Comparison of ENCODE assay signal across 10 cellular contexts in genomic region chr6:27280540-27281000, GRCh38. TPM values are rescaled to one million over a fixed set of nuclear protein-coding genes. Genes with fewer than 3 reads are reported as not detected.
DNase-seq lines count a peak whose midpoint lies in the region; ATAC-seq and TF ChIP-seq lines count a peak whose summit lies in the region.
"Had no signal": no experiment of that assay in that cellular context is flagged by ENCODE, and none has a peak within 500 bp of the region (broad histone marks: within the 10 kb centered on the region; RNA-seq: fewer than 3 reads in every experiment).

No MANE protein-coding gene starts in this region.

- H3K27ac ChIP-seq in transverse colon, result no peak overlapping the region
- H3K27ac ChIP-seq: parathyroid adenoma, VCaP had no signal

- in situ Hi-C loops in astrocyte of the cerebellum (cut with HindIII; ENCODE audit: low sequenced_read_pairs), result no loop called here
- in situ Hi-C loops in transverse colon (cut with MboI; ENCODE audit: low pct_ligation_motif_present in 1 of 4, low pct_unique_long_range_greater_than_20kb in 1 of 4, low sequenced_read_pairs in 3 of 4), result no loop called here

- no peak for TF ChIP-seq POLR2A in transverse colon (IDR thresholded peaks at IDR 0.05)

- DNase-seq in MG63, result peak; percentile 13
- no peak for DNase-seq in astrocyte of the cerebellum (ENCODE audit: low read depth)
- DNase-seq in nephron progenitor cell, result peak; percentile 32
- no peak for DNase-seq in transverse colon
- DNase-seq in stimulated activated CD4-positive, alpha-beta T cell treated with anti-CD3 and anti-CD28 coated beads, Interleukin-12 subunit alpha, Interleukin-12 subunit beta, amount 100 ng/mL, for 4 hours, result no peak
- no peak for DNase-seq in stimulated activated naive B cell treated with anti-CD40 and anti-IgM and Interleukin-4, amounts not matched to agents 10 μg/mL and 1 μg/mL and 100 μg/mL, for 72 hours
- DNase-seq in DMS79 (lab: John Stamatoyannopoulos, UW), result no peak

- peaks cover 4% of the 10 kb centered on the region for H3K36me3 Mint-ChIP-seq in nephron progenitor cell (ENCODE audit: low read depth)
- peaks cover 3 to 15% of the 10 kb centered on the region in 2 donors for H3K36me3 Mint-ChIP-seq in stimulated activated naive B cell treated with anti-CD40 and anti-IgM and Interleukin-4, amounts not matched to agents 10 μg/mL and 1 μg/mL and 100 μg/mL, for 72 hours

- H3K4me1 ChIP-seq in ES-I3 (ENCODE audit: insufficient read depth, low read length) (no peaks in the 10 kb centered on the region), transverse colon (peaks cover 0 to 12% (median 3%) of the 10 kb centered on the region in 4 donors)
- H3K4me1 ChIP-seq: parathyroid adenoma had no signal

- H3K27me3 ChIP-seq in MG63 (no peaks in the 10 kb centered on the region), transverse colon (peaks cover 99% of the 10 kb centered on the region)

- H3K27ac Mint-ChIP-seq in nephron progenitor cell, result peak overlapping the region; percentile 10
- no peak overlapping the region for H3K27ac Mint-ChIP-seq in stimulated activated naive B cell treated with anti-CD40 and anti-IgM and Interleukin-4, amounts not matched to agents 10 μg/mL and 1 μg/mL and 100 μg/mL, for 72 hours

- peak overlapping the region; percentile 62 for H3K4me3 ChIP-seq in MG63
- peak overlapping the region; percentile 39 for H3K4me3 ChIP-seq in astrocyte of the cerebellum (ENCODE audit: low read depth, low read length)
- no peak overlapping the region for H3K4me3 ChIP-seq in transverse colon

- peaks cover 45% of the 10 kb centered on the region for H3K9me3 Mint-ChIP-seq in nephron progenitor cell
- H3K9me3 Mint-ChIP-seq in stimulated activated naive B cell treated with anti-CD40 and anti-IgM and Interleukin-4, amounts not matched to agents 10 μg/mL and 1 μg/mL and 100 μg/mL, for 72 hours, result peaks cover 16 to 22% of the 10 kb centered on the region in 2 donors

- peak overlapping the region; percentile 97 for H3K4me3 Mint-ChIP-seq in nephron progenitor cell
- H3K4me3 Mint-ChIP-seq in stimulated activated naive B cell treated with anti-CD40 and anti-IgM and Interleukin-4, amounts not matched to agents 10 μg/mL and 1 μg/mL and 100 μg/mL, for 72 hours, result no peak overlapping the region

- H3K9ac ChIP-seq in ES-I3 (ENCODE audit: low read depth, low read length), result peak overlapping the region; percentile 79
- H3K9ac ChIP-seq: parathyroid adenoma had no signal

- H3K9me3 ChIP-seq in ES-I3 (ENCODE audit: control insufficient read depth, insufficient read depth, low read length) (no peaks in the 10 kb centered on the region), MG63 (no peaks in the 10 kb centered on the region), transverse colon (peaks cover 3% of the 10 kb centered on the region in 2 donors)

- intact Hi-C loops in transverse colon (cut with DNase I; ENCODE audit: low total_unique reads), result no loop called here

- H3K36me3 ChIP-seq in ES-I3 (ENCODE audit: insufficient read depth, low read length), result no peaks in the 10 kb centered on the region
- H3K36me3 ChIP-seq in MG63, result no peaks in the 10 kb centered on the region
- no peaks in the 10 kb centered on the region for H3K36me3 ChIP-seq in transverse colon

- TF ChIP-seq EP300 in transverse colon (IDR thresholded peaks at IDR 0.05; ENCODE audit: low read depth), result no peak

- no peak for ATAC-seq in stimulated activated naive B cell treated with anti-CD40 and anti-IgM and Interleukin-4, amounts not matched to agents 10 μg/mL and 1 μg/mL and 100 μg/mL, for 72 hours (replicated peaks)

- TF ChIP-seq CTCF in astrocyte of the cerebellum (IDR thresholded peaks at IDR 0.05; ENCODE audit: low read depth, low read length, missing control alignments), result no peak
- TF ChIP-seq CTCF in nephron progenitor cell (IDR thresholded peaks at IDR 0.05), result no peak
- TF ChIP-seq CTCF in transverse colon (IDR thresholded peaks at IDR 0.05), result no peak

- WGBS in transverse colon (ENCODE audit: low coverage in 1 of 2), 2 donors, result 12 to 25% methylated on average over 5 to 9 of the region's 9 CpGs

- H3K4me1 Mint-ChIP-seq in nephron progenitor cell, result peaks cover 10% of the 10 kb centered on the region
- H3K4me1 Mint-ChIP-seq in stimulated activated naive B cell treated with anti-CD40 and anti-IgM and Interleukin-4, amounts not matched to agents 10 μg/mL and 1 μg/mL and 100 μg/mL, for 72 hours, result peaks cover 2 to 4% of the 10 kb centered on the region in 2 donors

- H3K27me3 Mint-ChIP-seq in nephron progenitor cell (ENCODE audit: low read depth, poor library complexity), result peaks cover 66% of the 10 kb centered on the region
- peaks cover 64 to 67% of the 10 kb centered on the region in 2 donors for H3K27me3 Mint-ChIP-seq in stimulated activated naive B cell treated with anti-CD40 and anti-IgM and Interleukin-4, amounts not matched to agents 10 μg/mL and 1 μg/mL and 100 μg/mL, for 72 hours

RNA-seq across cellular contexts. Expression of gene POM121L2, which starts 31.5 kb away (rescaled TPM):
- total RNA-seq in MG63 (2014; rRNA removed; shearing (Covaris generic); ENCODE audit: low replicate concordance), result not detected in 2 replicates
- total RNA-seq in transverse colon, result not detected

RNA-seq across cellular contexts. Expression of gene PRSS16, which starts 33.1 kb away (rescaled TPM):
- total RNA-seq in MG63 (2014; rRNA removed; shearing (Covaris generic); ENCODE audit: low replicate concordance), result 0.33 TPM in 1 of 2 replicates, not detected in the other
- 10 to 100 TPM in 3 of 4 donors, 1 to 10 TPM in 1; 9.0 to 34.5 (median 18.8) TPM for total RNA-seq in transverse colon

Comparison
In these comparisons a context has a peak if more than half of its experiments do, and no peak if none do; other contexts are left out.
1. DNase-seq: peak in MG63 (single experiment) and nephron progenitor cell (single experiment); none in astrocyte of the cerebellum (single experiment), transverse colon (single experiment), stimulated activated CD4-positive, alpha-beta T cell treated with anti-CD3 and anti-CD28 coated beads, Interleukin-12 subunit alpha, Interleukin-12 subunit beta, amount 100 ng/mL, for 4 hours (single experiment), stimulated activated naive B cell treated with anti-CD40 and anti-IgM and Interleukin-4, amounts not matched to agents 10 μg/mL and 1 μg/mL and 100 μg/mL, for 72 hours (single experiment) and DMS79 (single experiment).
2. H3K4me3 ChIP-seq: peak in MG63 (single experiment) and astrocyte of the cerebellum (single experiment); none in transverse colon (0 of 4).